ENCODE assay signal across 22 cellular contexts in genomic region chr16:27746076-27746855, GRCh38.
DNase-seq lines count a peak whose midpoint lies in the region; ATAC-seq and TF ChIP-seq lines count a peak whose summit lies in the region.
"Had no signal": no experiment of that assay in that cellular context is flagged by ENCODE, and none has a peak within 500 bp of the region (broad histone marks: within the 10 kb centered on the region; RNA-seq: fewer than 3 reads in every experiment).

No MANE protein-coding gene starts in this region.

- TF ChIP-seq CTCF in dorsolateral prefrontal cortex (IDR thresholded peaks at IDR 0.05 in 54 of 56, conservative IDR thresholded peaks at IDR 0.05 in 2 of 56; ENCODE audit: low read depth in 1 of 56, partially characterized antibody in 56 of 56) (no peak), WTC11 (IDR thresholded peaks at IDR 0.05) (no peak), progenitor cell of endocrine pancreas (IDR thresholded peaks at IDR 0.05; ENCODE audit: unreplicated experiment) (no peak)

- H3K27ac ChIP-seq in dorsolateral prefrontal cortex (peak overlapping the region in 39 of 59 donors; percentile 7 to 76 (median 50)), temporal lobe (ENCODE audit: low read depth, low read length) (peak overlapping the region; percentile 59)
- H3K27ac ChIP-seq: BLaER1, SJCRH30 had no signal

- H3K27me3 ChIP-seq in dorsolateral prefrontal cortex: no peaks in the 10 kb centered on the region
- H3K27me3 ChIP-seq: BLaER1, SJCRH30 had no signal

- POLR2A ChIA-PET in WTC11 (lab: Charles Lee): no interaction called here

- H3K4me1 Mint-ChIP-seq in WTC11 (peaks cover 5% of the 10 kb centered on the region), progenitor cell of endocrine pancreas (ENCODE audit: low read depth) (no peaks in the 10 kb centered on the region)

- H3K9me3 Mint-ChIP-seq in WTC11: peaks cover 9% of the 10 kb centered on the region
- no peaks in the 10 kb centered on the region for H3K9me3 Mint-ChIP-seq in progenitor cell of endocrine pancreas (ENCODE audit: low read depth)

- H3K27me3 Mint-ChIP-seq in WTC11 (ENCODE audit: low read depth) (no peaks in the 10 kb centered on the region), progenitor cell of endocrine pancreas (no peaks in the 10 kb centered on the region)
- H3K27me3 Mint-ChIP-seq: CD4-positive, CD25-positive, alpha-beta regulatory T cell had no signal

- CTCF ChIA-PET in WTC11 (lab: Charles Lee): interaction anchor here (1.1 kb wide), 2 partner anchors 34 to 48 kb away, joined by 3 read pairs; no protein-coding TSS in a partner anchor

- H3K4me3 Mint-ChIP-seq in WTC11 (no peak overlapping the region), progenitor cell of endocrine pancreas (ENCODE audit: low read depth) (no peak overlapping the region)
- H3K4me3 Mint-ChIP-seq: CD4-positive, CD25-positive, alpha-beta regulatory T cell had no signal

- DNase-seq in SK-N-DZ (ENCODE audit: low spot score) (peak; percentile 6), dorsolateral prefrontal cortex (no peak), medulla oblongata (ENCODE audit: extremely low spot score) (peak; percentile 51), WTC11 (ENCODE audit: low spot score) (no peak), progenitor cell of endocrine pancreas (ENCODE audit: low spot score, unreplicated experiment) (no peak), NCI-H187 treated with DMSO at 0.1 percent for 48 hours (lab: John Stamatoyannopoulos, UW) (no peak)
- DNase-seq: CD4-positive, CD25-positive, alpha-beta regulatory T cell; DMS153; DND-41; H7; KBM-7; NCI-H1105 treated with DMSO at 0.1 percent for 48 hours; NCI-H146; NCI-H2029; NCI-H446; NCI-H524 treated with DMSO at 0.1 percent for 48 hours; NCI-H774; PC-3; SJCRH30 had no signal

- intact Hi-C loops in dorsolateral prefrontal cortex (cut with DNase I): no loop called here

- H3K36me3 Mint-ChIP-seq in WTC11 (peaks cover 13% of the 10 kb centered on the region), progenitor cell of endocrine pancreas (ENCODE audit: insufficient read depth) (peaks cover 17% of the 10 kb centered on the region)

- ATAC-seq in WTC11 (no peak), HG03378 (IDR thresholded peaks at IDR 0.05; ENCODE audit: unreplicated experiment) (no peak)
- ATAC-seq: PC-3 had no signal

- H3K27ac Mint-ChIP-seq in WTC11 (no peak overlapping the region), progenitor cell of endocrine pancreas (no peak overlapping the region)

- no peak overlapping the region for H3K4me3 ChIP-seq in dorsolateral prefrontal cortex
- H3K4me3 ChIP-seq: BLaER1, SJCRH30 had no signal

TF ChIP-seq in WTC11, 78 proteins besides CTCF, POLR2A, EP300 and RAD21:
- no peak for TF ChIP-seq FOXP1 (CRISPR knock-in tag; IDR thresholded peaks at IDR 0.05; ENCODE audit: borderline replicate concordance)
- TF ChIP-seq JUN (CRISPR knock-in tag; IDR thresholded peaks at IDR 0.05): no peak
- TF ChIP-seq ZNF317 (CRISPR knock-in tag; IDR thresholded peaks at IDR 0.05; ENCODE audit: borderline replicate concordance, low read depth): no peak
- no peak for TF ChIP-seq IRF2 (CRISPR knock-in tag; IDR thresholded peaks at IDR 0.05; ENCODE audit: borderline replicate concordance, low read depth)
- TF ChIP-seq FOXJ3 (CRISPR knock-in tag; IDR thresholded peaks at IDR 0.05; ENCODE audit: borderline replicate concordance): no peak
- TF ChIP-seq ZNF671 (CRISPR knock-in tag; IDR thresholded peaks at IDR 0.05): no peak
- TF ChIP-seq ESRRA (CRISPR knock-in tag; IDR thresholded peaks at IDR 0.05; ENCODE audit: borderline replicate concordance): no peak
- TF ChIP-seq, protein P1, sequence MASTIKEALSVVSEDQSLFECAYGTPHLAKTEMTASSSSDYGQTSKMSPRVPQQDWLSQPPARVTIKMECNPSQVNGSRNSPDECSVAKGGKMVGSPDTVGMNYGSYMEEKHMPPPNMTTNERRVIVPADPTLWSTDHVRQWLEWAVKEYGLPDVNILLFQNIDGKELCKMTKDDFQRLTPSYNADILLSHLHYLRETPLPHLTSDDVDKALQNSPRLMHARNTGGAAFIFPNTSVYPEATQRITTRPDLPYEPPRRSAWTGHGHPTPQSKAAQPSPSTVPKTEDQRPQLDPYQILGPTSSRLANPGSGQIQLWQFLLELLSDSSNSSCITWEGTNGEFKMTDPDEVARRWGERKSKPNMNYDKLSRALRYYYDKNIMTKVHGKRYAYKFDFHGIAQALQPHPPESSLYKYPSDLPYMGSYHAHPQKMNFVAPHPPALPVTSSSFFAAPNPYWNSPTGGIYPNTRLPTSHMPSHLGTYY (CRISPR knock-in tag; IDR thresholded peaks at IDR 0.05): no peak
- no peak for TF ChIP-seq ARID4B (CRISPR knock-in tag; IDR thresholded peaks at IDR 0.05; ENCODE audit: borderline replicate concordance)
- no peak for TF ChIP-seq PRRX2 (CRISPR knock-in tag; IDR thresholded peaks at IDR 0.05)

Comparison
In these comparisons a context has a peak if more than half of its experiments do, and no peak if none do; other contexts are left out.
1. DNase-seq: peak in SK-N-DZ (single experiment) and medulla oblongata (single experiment); none in dorsolateral prefrontal cortex (0 of 10), WTC11 (single experiment), progenitor cell of endocrine pancreas (single experiment) and NCI-H187 treated with DMSO at 0.1 percent for 48 hours (single experiment).